In the genomic region with DNA sequence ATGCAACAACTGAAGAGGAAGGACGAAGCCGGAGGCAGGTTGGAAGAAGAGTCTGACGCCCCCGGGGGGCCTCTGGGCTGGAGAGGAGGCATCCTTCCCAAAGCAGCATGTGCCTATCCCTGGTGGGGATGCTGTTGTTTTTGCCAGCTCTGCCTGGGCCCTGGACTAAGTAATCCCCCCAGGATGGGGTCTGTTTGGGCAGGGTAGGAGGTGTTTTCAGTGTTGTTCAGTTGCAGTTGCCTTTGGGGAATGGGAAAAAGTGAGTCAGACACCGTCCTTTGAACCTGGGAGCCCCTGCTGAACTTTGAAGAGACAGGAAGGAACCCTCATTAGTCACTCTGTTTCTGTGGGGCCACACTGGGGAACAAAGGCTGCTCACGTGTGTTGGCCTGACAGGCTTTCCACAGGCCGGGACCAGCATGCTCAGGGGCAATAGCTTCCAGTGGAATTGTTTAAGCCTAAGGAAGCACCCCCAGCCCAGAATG, we compare ENCODE assay signal across 11 cellular contexts.
DNase-seq lines count a peak whose midpoint lies in the region; ATAC-seq and TF ChIP-seq lines count a peak whose summit lies in the region.
"Had no signal": no experiment of that assay in that cellular context is flagged by ENCODE, and none has a peak within 500 bp of the region (broad histone marks: within the 10 kb centered on the region; RNA-seq: fewer than 3 reads in every experiment).

No MANE protein-coding gene starts in this region.

- no peak for TF ChIP-seq CTCF in NB4 (IDR thresholded peaks at IDR 0.05; ENCODE audit: low read depth, low read length)

- no peak for TF ChIP-seq POLR2A in NB4 (IDR thresholded peaks at IDR 0.05; ENCODE audit: extremely low read depth, insufficient read length)

- DNase-seq in NB4 (ENCODE audit: low read depth) (peak; percentile 88), activated T-cell treated with anti-CD3 and anti-CD28 coated beads for 1 hour (ENCODE audit: low read depth) (peak; percentile 48), islet precursor cell (peak; percentile 49), putamen (ENCODE audit: low spot score) (no peak)
- DNase-seq in stimulated activated CD8-positive, alpha-beta memory T cell treated with anti-CD3 and anti-CD28 coated beads, Interleukin-2, amount 100 ng/mL, for 48 hours (ENCODE audit: low read depth in 2 of 2): peak; percentile 37 to 41
- DNase-seq: DMS153, NCI-H2171, pancreas had no signal

- H3K4me3 ChIP-seq in NB4 (ENCODE audit: low read depth, low read length): no peak overlapping the region
- H3K4me3 ChIP-seq: pancreas had no signal

- ATAC-seq in GM18858 (IDR thresholded peaks at IDR 0.05; ENCODE audit: unreplicated experiment) (no peak), GM19035 (IDR thresholded peaks at IDR 0.05; ENCODE audit: unreplicated experiment) (no peak), GM21529 (IDR thresholded peaks at IDR 0.05; ENCODE audit: unreplicated experiment) (no peak)
- ATAC-seq: pancreas had no signal
